In the genomic region with DNA sequence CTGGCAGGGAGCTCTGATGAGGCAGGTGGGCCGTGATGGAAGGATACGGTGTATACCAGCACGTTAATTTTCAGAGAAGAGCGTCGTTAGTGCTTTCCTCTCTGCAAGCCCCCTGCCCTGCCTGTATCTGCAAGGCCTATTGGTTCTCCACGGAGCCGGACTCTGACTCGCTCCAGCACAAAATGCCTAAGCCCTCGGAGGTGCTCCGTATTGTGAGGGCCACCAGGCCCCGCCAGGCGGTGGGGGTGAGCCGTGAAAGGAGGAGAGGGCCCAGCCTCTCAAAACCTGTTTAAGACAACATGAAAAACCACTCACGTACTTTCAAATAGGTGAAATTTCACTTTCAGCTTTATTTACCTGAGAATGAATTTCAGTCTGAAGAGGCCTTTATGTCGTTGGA, we compare ENCODE assay signal across 28 cellular contexts.
"Had no signal": no experiment of that assay in that cellular context is flagged by ENCODE, and none has a peak within 500 bp of the region (broad histone marks: within the 10 kb centered on the region; RNA-seq: fewer than 3 reads in every experiment).

No MANE protein-coding gene starts in this region.

- H3K4me1 Mint-ChIP-seq: stimulated activated memory B cell treated with anti-CD40 and anti-IgM and Interleukin-4, amounts not matched to agents 10 μg/mL and 1 μg/mL and 100 μg/mL, for 72 hours had no signal

- H3K9me3 Mint-ChIP-seq: stimulated activated effector memory CD8-positive, alpha-beta T cell treated with anti-CD3 and anti-CD28 coated beads, Interleukin-12 subunit alpha, Interleukin-12 subunit beta, amount 100 ng/mL, for 72 hours; stimulated activated naive B cell treated with anti-CD40 and anti-IgM and Interleukin-4, amounts not matched to agents 10 μg/mL and 1 μg/mL and 100 μg/mL, for 72 hours; stimulated activated naive CD8-positive, alpha-beta T cell treated with anti-CD3 and anti-CD28 coated beads, Interleukin-15, amount 100 ng/mL, for 72 hours; stimulated activated naive CD8-positive, alpha-beta T cell treated with anti-CD3 and anti-CD28 coated beads, Interleukin-15, Interleukin-2, amounts not matched to agents 100 ng/mL and 50 ng/mL, for 24 hours; type B pancreatic cell had no signal

- H3K4me1 ChIP-seq: stomach, suprapubic skin, testis, thyroid gland, tibial artery, tibial nerve, transverse colon, upper lobe of left lung, upper lobe of right lung, uterus, vagina had no signal

- H3K27me3 ChIP-seq: stomach, suprapubic skin, testis, thyroid gland, tibial artery, tibial nerve, transverse colon, upper lobe of left lung, upper lobe of right lung, uterus, vagina had no signal

- H3K27me3 Mint-ChIP-seq: stimulated activated memory B cell treated with anti-CD40 and anti-IgM and Interleukin-4, amounts not matched to agents 10 μg/mL and 1 μg/mL and 100 μg/mL, for 72 hours; stimulated activated naive CD8-positive, alpha-beta T cell treated with anti-CD3 and anti-CD28 coated beads, Interleukin-15, amount 100 ng/mL, for 72 hours; stimulated activated naive CD8-positive, alpha-beta T cell treated with anti-CD3 and anti-CD28 coated beads, Interleukin-15, Interleukin-2, amounts not matched to agents 100 ng/mL and 50 ng/mL, for 24 hours had no signal

- H3K27ac ChIP-seq: stomach, suprapubic skin, testis, thoracic aorta, thyroid gland, tibial artery, tibial nerve, transverse colon, upper lobe of left lung, upper lobe of right lung, uterus, vagina had no signal

- H3K9me3 ChIP-seq: stomach, suprapubic skin, testis, thoracic aorta, thyroid gland, tibial artery, tibial nerve, transverse colon, upper lobe of left lung, upper lobe of right lung, uterus, vagina had no signal

- H3K36me3 Mint-ChIP-seq: stimulated activated effector memory CD8-positive, alpha-beta T cell treated with anti-CD3 and anti-CD28 coated beads, Interleukin-12 subunit alpha, Interleukin-12 subunit beta, amount 100 ng/mL, for 72 hours; stimulated activated memory B cell treated with anti-CD40 and anti-IgM and Interleukin-4, amounts not matched to agents 10 μg/mL and 1 μg/mL and 100 μg/mL, for 72 hours; stimulated activated naive B cell treated with anti-CD40 and anti-IgM and Interleukin-4, amounts not matched to agents 10 μg/mL and 1 μg/mL and 100 μg/mL, for 72 hours; type B pancreatic cell had no signal

- H3K4me3 ChIP-seq: stomach, suprapubic skin, testis, thoracic aorta, thyroid gland, tibial artery, tibial nerve, transverse colon, upper lobe of left lung, upper lobe of right lung, uterus, vagina had no signal

- ATAC-seq: stimulated activated effector memory CD8-positive, alpha-beta T cell treated with anti-CD3 and anti-CD28 coated beads, Interleukin-12 subunit alpha, Interleukin-12 subunit beta, amount 100 ng/mL, for 72 hours; stimulated activated memory B cell treated with anti-CD40 and anti-IgM and Interleukin-4, amounts not matched to agents 10 μg/mL and 1 μg/mL and 100 μg/mL, for 72 hours; stimulated activated naive B cell treated with anti-CD40 and anti-IgM and Interleukin-4, amounts not matched to agents 10 μg/mL and 1 μg/mL and 100 μg/mL, for 72 hours; stimulated activated naive CD8-positive, alpha-beta T cell treated with anti-CD3 and anti-CD28 coated beads, Interleukin-15, amount 100 ng/mL, for 72 hours; stimulated activated naive CD8-positive, alpha-beta T cell treated with anti-CD3 and anti-CD28 coated beads, Interleukin-15, Interleukin-2, amounts not matched to agents 100 U/mL and 50 U/mL, for 24 hours; upper lobe of right lung had no signal

- H3K4me3 Mint-ChIP-seq: stimulated activated effector memory CD8-positive, alpha-beta T cell treated with anti-CD3 and anti-CD28 coated beads, Interleukin-12 subunit alpha, Interleukin-12 subunit beta, amount 100 ng/mL, for 72 hours; stimulated activated memory B cell treated with anti-CD40 and anti-IgM and Interleukin-4, amounts not matched to agents 10 μg/mL and 1 μg/mL and 100 μg/mL, for 72 hours; stimulated activated naive B cell treated with anti-CD40 and anti-IgM and Interleukin-4, amounts not matched to agents 10 μg/mL and 1 μg/mL and 100 μg/mL, for 72 hours; stimulated activated naive CD8-positive, alpha-beta T cell treated with anti-CD3 and anti-CD28 coated beads, Interleukin-15, amount 100 ng/mL, for 72 hours; stimulated activated naive CD8-positive, alpha-beta T cell treated with anti-CD3 and anti-CD28 coated beads, Interleukin-15, Interleukin-2, amounts not matched to agents 100 ng/mL and 50 ng/mL, for 24 hours; type B pancreatic cell had no signal

- DNase-seq: stimulated activated CD4-positive, alpha-beta T cell treated with anti-CD3 and anti-CD28 coated beads, Interleukin-2, amount 100 ng/mL, for 48 hours; stimulated activated CD4-positive, alpha-beta T cell treated with anti-CD3 and anti-CD28 coated beads, Interleukin-4, amount 100 ng/mL, for 1 hour; stimulated activated CD4-positive, alpha-beta T cell treated with anti-CD3 and anti-CD28 coated beads, Interleukin-4, amount 100 ng/mL, for 24 hours; stimulated activated CD4-positive, alpha-beta T cell treated with anti-CD3 and anti-CD28 coated beads, Interleukin-4, amount 100 ng/mL, for 4 hours; stimulated activated CD8-positive, alpha-beta memory T cell treated with anti-CD3 and anti-CD28 coated beads, Interleukin-4, amount 100 ng/mL, for 48 hours; stimulated activated naive B cell treated with anti-CD40 and anti-IgM and Interleukin-4, amounts not matched to agents 10 μg/mL and 1 μg/mL and 100 μg/mL, for 72 hours; stimulated activated naive CD4-positive, alpha-beta T cell; stimulated activated naive CD4-positive, alpha-beta T cell treated with Interleukin-2 at 50 U/mL for 16 hours; stimulated activated naive CD8-positive, alpha-beta T cell treated with anti-CD3 and anti-CD28 coated beads, Interleukin-15, amount 100 ng/mL, for 72 hours; stimulated activated naive CD8-positive, alpha-beta T cell treated with anti-CD3 and anti-CD28 coated beads, Interleukin-15, Interleukin-2, amounts not matched to agents 100 U/mL and 50 U/mL, for 24 hours; stomach; substantia nigra; testis; thyroid gland; tibial artery; transverse colon; trophoblast cell; upper lobe of right lung; uterus had no signal

- H3K36me3 ChIP-seq: stomach, suprapubic skin, thoracic aorta, thyroid gland, tibial artery, tibial nerve, transverse colon, upper lobe of left lung, upper lobe of right lung, uterus, vagina had no signal

- H3K27ac Mint-ChIP-seq: stimulated activated memory B cell treated with anti-CD40 and anti-IgM and Interleukin-4, amounts not matched to agents 10 μg/mL and 1 μg/mL and 100 μg/mL, for 72 hours; stimulated activated naive B cell treated with anti-CD40 and anti-IgM and Interleukin-4, amounts not matched to agents 10 μg/mL and 1 μg/mL and 100 μg/mL, for 72 hours; stimulated activated naive CD8-positive, alpha-beta T cell treated with anti-CD3 and anti-CD28 coated beads, Interleukin-15, amount 100 ng/mL, for 72 hours; stimulated activated naive CD8-positive, alpha-beta T cell treated with anti-CD3 and anti-CD28 coated beads, Interleukin-15, Interleukin-2, amounts not matched to agents 100 ng/mL and 50 ng/mL, for 24 hours; type B pancreatic cell had no signal
